ENCODE assay signal across 35 cellular contexts in genomic region chr2:66198873-66199272, GRCh38.
"Had no signal": no experiment of that assay in that cellular context is flagged by ENCODE, and none has a peak within 500 bp of the region (broad histone marks: within the 10 kb centered on the region; RNA-seq: fewer than 3 reads in every experiment).

No MANE protein-coding gene starts in this region.

- DNase-seq: activated B cell treated with CpG ODN at 0.5 μM for 24 hours; activated CD4-positive, alpha-beta T cell treated with anti-CD3 and anti-CD28 coated beads for 36 hours; activated CD8-positive, alpha-beta memory T cell treated with anti-CD3 and anti-CD28 coated beads, Interleukin-2, amount 10 ng/mL, durations not matched to agents 7 days and 5 days; activated CD8-positive, alpha-beta T cell treated with anti-CD3 and anti-CD28 coated beads, Interleukin-2, amount 10 ng/mL, durations not matched to agents 7 days and 5 days; activated naive CD4-positive, alpha-beta T cell; activated T-cell treated with anti-CD3 and anti-CD28 coated beads, Interleukin-2, amount 50 U/mL, for 48 hours; aorta; body of pancreas; dorsolateral prefrontal cortex; effector memory CD4-positive, alpha-beta T cell; erythroblast; head of caudate nucleus; hypothalamus; immature natural killer cell; kidney; midbrain; naive thymus-derived CD8-positive, alpha-beta T cell; nucleus accumbens; psoas muscle; sigmoid colon; small intestine; stimulated activated CD4-positive, alpha-beta T cell treated with anti-CD3 and anti-CD28 coated beads, Interleukin-4, amount 100 ng/mL, for 24 hours; stimulated activated naive CD8-positive, alpha-beta T cell treated with anti-CD3 and anti-CD28 coated beads, Interleukin-15, amount 100 ng/mL, for 72 hours; substantia nigra; upper lobe of left lung had no signal

- ATAC-seq: activated CD4-positive, alpha-beta T cell treated with anti-CD3 and anti-CD28 coated beads for 36 hours; activated CD8-positive, alpha-beta memory T cell treated with anti-CD3 and anti-CD28 coated beads, Interleukin-2, amount 10 ng/mL, durations not matched to agents 7 days and 5 days; activated CD8-positive, alpha-beta T cell treated with anti-CD3 and anti-CD28 coated beads, Interleukin-2, amount 10 ng/mL, durations not matched to agents 7 days and 5 days; activated naive CD4-positive, alpha-beta T cell treated with anti-CD3 and anti-CD28 coated beads, Interleukin-2, amount 50 U/mL, for 72 hours; body of pancreas; gastroesophageal sphincter; naive thymus-derived CD8-positive, alpha-beta T cell; psoas muscle; stimulated activated memory B cell treated with anti-CD40 and anti-IgM and Interleukin-4, amounts not matched to agents 10 μg/mL and 1 μg/mL and 100 μg/mL, for 72 hours; stimulated activated naive CD8-positive, alpha-beta T cell treated with anti-CD3 and anti-CD28 coated beads, Interleukin-15, amount 100 ng/mL, for 72 hours had no signal

- H3K36me3 Mint-ChIP-seq: activated CD8-positive, alpha-beta memory T cell treated with anti-CD3 and anti-CD28 coated beads, Interleukin-2, amount 10 ng/mL, durations not matched to agents 7 days and 5 days; activated naive CD4-positive, alpha-beta T cell treated with anti-CD3 and anti-CD28 coated beads, Interleukin-2, amount 50 U/mL, for 72 hours; immature natural killer cell; memory B cell; naive thymus-derived CD8-positive, alpha-beta T cell; stimulated activated memory B cell treated with anti-CD40 and anti-IgM and Interleukin-4, amounts not matched to agents 10 μg/mL and 1 μg/mL and 100 μg/mL, for 72 hours had no signal

- H3K36me3 ChIP-seq: cardiac muscle cell, gastroesophageal sphincter, sigmoid colon, upper lobe of left lung, vagina had no signal

- H3K4me3 Mint-ChIP-seq: activated B cell treated with CpG ODN at 0.5 μM for 24 hours; activated CD4-positive, alpha-beta T cell treated with anti-CD3 and anti-CD28 coated beads for 36 hours; activated CD8-positive, alpha-beta memory T cell treated with anti-CD3 and anti-CD28 coated beads, Interleukin-2, amount 10 ng/mL, durations not matched to agents 7 days and 5 days; activated CD8-positive, alpha-beta T cell treated with anti-CD3 and anti-CD28 coated beads, Interleukin-2, amount 10 ng/mL, durations not matched to agents 7 days and 5 days; immature natural killer cell; memory B cell; naive thymus-derived CD8-positive, alpha-beta T cell; neural crest cell; stimulated activated memory B cell treated with anti-CD40 and anti-IgM and Interleukin-4, amounts not matched to agents 10 μg/mL and 1 μg/mL and 100 μg/mL, for 72 hours; stimulated activated naive CD8-positive, alpha-beta T cell treated with anti-CD3 and anti-CD28 coated beads, Interleukin-15, amount 100 ng/mL, for 72 hours had no signal

- H3K4me1 Mint-ChIP-seq: activated B cell treated with CpG ODN at 0.5 μM for 24 hours; activated CD4-positive, alpha-beta T cell treated with anti-CD3 and anti-CD28 coated beads for 36 hours; activated CD8-positive, alpha-beta memory T cell treated with anti-CD3 and anti-CD28 coated beads, Interleukin-2, amount 10 ng/mL, durations not matched to agents 7 days and 5 days; immature natural killer cell; memory B cell; naive thymus-derived CD8-positive, alpha-beta T cell; neural crest cell; stimulated activated memory B cell treated with anti-CD40 and anti-IgM and Interleukin-4, amounts not matched to agents 10 μg/mL and 1 μg/mL and 100 μg/mL, for 72 hours; stimulated activated naive CD8-positive, alpha-beta T cell treated with anti-CD3 and anti-CD28 coated beads, Interleukin-15, amount 100 ng/mL, for 72 hours had no signal

- H3K27ac ChIP-seq: body of pancreas, cardiac muscle cell, coronary artery, dorsolateral prefrontal cortex, gastroesophageal sphincter, parathyroid adenoma, psoas muscle, sigmoid colon, upper lobe of left lung, vagina had no signal

- H3K27ac Mint-ChIP-seq: activated B cell treated with CpG ODN at 0.5 μM for 24 hours; activated CD4-positive, alpha-beta T cell treated with anti-CD3 and anti-CD28 coated beads for 36 hours; activated CD8-positive, alpha-beta memory T cell treated with anti-CD3 and anti-CD28 coated beads, Interleukin-2, amount 10 ng/mL, durations not matched to agents 7 days and 5 days; activated CD8-positive, alpha-beta T cell treated with anti-CD3 and anti-CD28 coated beads, Interleukin-2, amount 10 ng/mL, durations not matched to agents 7 days and 5 days; activated naive CD4-positive, alpha-beta T cell treated with anti-CD3 and anti-CD28 coated beads, Interleukin-2, amount 50 U/mL, for 72 hours; activated T-helper 2 cell treated with anti-CD3 and anti-CD28 coated beads, Interferon-gamma antibody, Interleukin-2, Interleukin-4, amounts not matched to agents 10 μg/mL and 5 μg/mL and 100 μg/mL, durations not matched to agents 14 hours and 24 hours and 36 hours; immature natural killer cell; memory B cell; naive thymus-derived CD8-positive, alpha-beta T cell; stimulated activated memory B cell treated with anti-CD40 and anti-IgM and Interleukin-4, amounts not matched to agents 10 μg/mL and 1 μg/mL and 100 μg/mL, for 72 hours; stimulated activated naive CD8-positive, alpha-beta T cell treated with anti-CD3 and anti-CD28 coated beads, Interleukin-15, amount 100 ng/mL, for 72 hours had no signal

- H3K4me3 ChIP-seq: body of pancreas, cardiac muscle cell, coronary artery, dorsolateral prefrontal cortex, gastroesophageal sphincter, psoas muscle, sigmoid colon, upper lobe of left lung, vagina had no signal

- H3K27me3 Mint-ChIP-seq: activated B cell treated with CpG ODN at 0.5 μM for 24 hours; activated CD4-positive, alpha-beta T cell treated with anti-CD3 and anti-CD28 coated beads for 36 hours; activated CD8-positive, alpha-beta memory T cell treated with anti-CD3 and anti-CD28 coated beads, Interleukin-2, amount 10 ng/mL, durations not matched to agents 7 days and 5 days; stimulated activated memory B cell treated with anti-CD40 and anti-IgM and Interleukin-4, amounts not matched to agents 10 μg/mL and 1 μg/mL and 100 μg/mL, for 72 hours; stimulated activated naive CD8-positive, alpha-beta T cell treated with anti-CD3 and anti-CD28 coated beads, Interleukin-15, amount 100 ng/mL, for 72 hours had no signal

- H3K4me1 ChIP-seq: body of pancreas, gastroesophageal sphincter, parathyroid adenoma, psoas muscle, sigmoid colon, upper lobe of left lung, vagina had no signal

- H3K9me3 ChIP-seq: body of pancreas, psoas muscle, sigmoid colon, upper lobe of left lung, vagina had no signal

- H3K27me3 ChIP-seq: body of pancreas, cardiac muscle cell, gastroesophageal sphincter, sigmoid colon, upper lobe of left lung, vagina had no signal
